ENCODE assay signal across 7 cellular contexts in the genomic region with DNA sequence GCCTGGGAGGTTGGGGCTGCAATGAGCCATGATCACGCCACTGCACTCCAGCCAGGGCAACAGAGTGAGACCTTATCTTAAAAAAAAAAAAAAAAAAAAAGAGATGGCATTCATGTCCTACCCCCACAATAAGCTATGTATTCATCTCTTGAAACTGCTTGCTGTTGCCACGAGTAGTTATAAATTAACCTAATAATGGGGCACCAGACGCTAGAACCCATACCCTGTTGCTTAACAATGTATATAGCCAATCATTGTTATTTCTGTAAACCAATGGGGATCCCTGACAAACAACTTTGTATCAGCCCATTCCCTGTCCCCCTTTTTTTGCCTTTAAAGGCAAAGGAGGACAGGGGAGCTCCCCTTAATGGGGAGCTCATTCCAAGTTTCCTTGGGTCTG.
"Had no signal": no experiment of that assay in that cellular context is flagged by ENCODE, and none has a peak within 500 bp of the region (broad histone marks: within the 10 kb centered on the region; RNA-seq: fewer than 3 reads in every experiment).

No MANE protein-coding gene starts in this region.

- H3K4me3 ChIP-seq: K562 had no signal

- DNase-seq: IMR-90, KBM-7, KG1 had no signal

- H3K4me2 ChIP-seq: KMS-11 had no signal

- ATAC-seq: K562 had no signal

- FAIRE-seq: HTR-8/SVneo, K562 had no signal

- H3K9ac ChIP-seq: KMS-11 had no signal

- H3K27ac ChIP-seq: HL-60, KMS-11 had no signal
